1 cellular context compared by ENCODE assay signal in genomic region chr17:72422505-72423285, GRCh38.
TF ChIP-seq lines count a peak whose summit lies in the region.

No MANE protein-coding gene starts in this region.

TF ChIP-seq in HepG2, 621 proteins besides CTCF, POLR2A, EP300 and RAD21 (continued from another document and continues in another):
- peak; percentile 94 for TF ChIP-seq HOMEZ (CRISPR knock-in tag; IDR thresholded peaks at IDR 0.05; ENCODE audit: low read depth)
- TF ChIP-seq ARID5B (CRISPR knock-in tag; IDR thresholded peaks at IDR 0.05): peak; percentile 89
- TF ChIP-seq CC2D1A (CRISPR knock-in tag; IDR thresholded peaks at IDR 0.05): no peak
- 0 out of 2 replicates have a peak, but pooled peaks have one; percentile 38 for TF ChIP-seq SMARCC2 (IDR thresholded peaks at IDR 0.05)
- TF ChIP-seq NFYC (CRISPR knock-in tag; IDR thresholded peaks at IDR 0.05): peak; percentile 21; the same call in 1 of the 2 replicates
- 0 out of 2 replicates have a peak, but pooled peaks have one; percentile 24 for TF ChIP-seq SP4 (CRISPR knock-in tag; IDR thresholded peaks at IDR 0.05)
- TF ChIP-seq HMG20B (CRISPR knock-in tag; conservative IDR thresholded peaks at IDR 0.05): 0 out of 2 replicates have a peak, but pooled peaks have one; percentile 46
- peak; percentile 69 for TF ChIP-seq KMT2A (CRISPR knock-in tag; IDR thresholded peaks at IDR 0.05)
- 0 out of 2 replicates have a peak, but pooled peaks have one; percentile 35 for TF ChIP-seq ZNF800 (CRISPR knock-in tag; IDR thresholded peaks at IDR 0.05)
- no peak for TF ChIP-seq SIN3B (IDR thresholded peaks at IDR 0.05; ENCODE audit: low read length)
- peak; percentile 92 for TF ChIP-seq ZNF18 (CRISPR knock-in tag; IDR thresholded peaks at IDR 0.05; ENCODE audit: insufficient replicate concordance)
- TF ChIP-seq ZNF354B (CRISPR knock-in tag; IDR thresholded peaks at IDR 0.05): peak; percentile 85; the same call in 1 of the 2 replicates
- TF ChIP-seq, protein P1, sequence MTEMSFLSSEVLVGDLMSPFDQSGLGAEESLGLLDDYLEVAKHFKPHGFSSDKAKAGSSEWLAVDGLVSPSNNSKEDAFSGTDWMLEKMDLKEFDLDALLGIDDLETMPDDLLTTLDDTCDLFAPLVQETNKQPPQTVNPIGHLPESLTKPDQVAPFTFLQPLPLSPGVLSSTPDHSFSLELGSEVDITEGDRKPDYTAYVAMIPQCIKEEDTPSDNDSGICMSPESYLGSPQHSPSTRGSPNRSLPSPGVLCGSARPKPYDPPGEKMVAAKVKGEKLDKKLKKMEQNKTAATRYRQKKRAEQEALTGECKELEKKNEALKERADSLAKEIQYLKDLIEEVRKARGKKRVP (CRISPR knock-in tag; IDR thresholded peaks at IDR 0.05): no peak
- peak; percentile 77; the same call in 1 of the 2 replicates for TF ChIP-seq ZNF430 (CRISPR knock-in tag; IDR thresholded peaks at IDR 0.05)
- no peak for TF ChIP-seq TAF15 (IDR thresholded peaks at IDR 0.05; ENCODE audit: low read depth, low read length, poor library complexity, severe bottlenecking)
- TF ChIP-seq ZC3H4 (CRISPR knock-in tag; IDR thresholded peaks at IDR 0.05; ENCODE audit: borderline replicate concordance): peak; percentile 40; the same call in 1 of the 2 replicates
- no peak for TF ChIP-seq MLLT10 (CRISPR knock-in tag; IDR thresholded peaks at IDR 0.05)
- TF ChIP-seq, protein P2, sequence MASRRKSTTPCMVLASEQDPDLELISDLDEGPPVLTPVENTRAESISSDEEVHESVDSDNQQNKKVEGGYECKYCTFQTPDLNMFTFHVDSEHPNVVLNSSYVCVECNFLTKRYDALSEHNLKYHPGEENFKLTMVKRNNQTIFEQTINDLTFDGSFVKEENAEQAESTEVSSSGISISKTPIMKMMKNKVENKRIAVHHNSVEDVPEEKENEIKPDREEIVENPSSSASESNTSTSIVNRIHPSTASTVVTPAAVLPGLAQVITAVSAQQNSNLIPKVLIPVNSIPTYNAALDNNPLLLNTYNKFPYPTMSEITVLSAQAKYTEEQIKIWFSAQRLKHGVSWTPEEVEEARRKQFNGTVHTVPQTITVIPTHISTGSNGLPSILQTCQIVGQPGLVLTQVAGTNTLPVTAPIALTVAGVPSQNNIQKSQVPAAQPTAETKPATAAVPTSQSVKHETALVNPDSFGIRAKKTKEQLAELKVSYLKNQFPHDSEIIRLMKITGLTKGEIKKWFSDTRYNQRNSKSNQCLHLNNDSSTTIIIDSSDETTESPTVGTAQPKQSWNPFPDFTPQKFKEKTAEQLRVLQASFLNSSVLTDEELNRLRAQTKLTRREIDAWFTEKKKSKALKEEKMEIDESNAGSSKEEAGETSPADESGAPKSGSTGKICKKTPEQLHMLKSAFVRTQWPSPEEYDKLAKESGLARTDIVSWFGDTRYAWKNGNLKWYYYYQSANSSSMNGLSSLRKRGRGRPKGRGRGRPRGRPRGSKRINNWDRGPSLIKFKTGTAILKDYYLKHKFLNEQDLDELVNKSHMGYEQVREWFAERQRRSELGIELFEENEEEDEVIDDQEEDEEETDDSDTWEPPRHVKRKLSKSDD (CRISPR knock-in tag; IDR thresholded peaks at IDR 0.05; ENCODE audit: low read depth): peak; percentile 70; the same call in 1 of the 2 replicates
- TF ChIP-seq TEAD2 (CRISPR knock-in tag; IDR thresholded peaks at IDR 0.05): no peak
- TF ChIP-seq GTF3A (CRISPR knock-in tag; conservative IDR thresholded peaks at IDR 0.05): peak; percentile 88; the same call in 1 of the 2 replicates
- TF ChIP-seq CEBPG (CRISPR knock-in tag; IDR thresholded peaks at IDR 0.05): peak; percentile 59
- TF ChIP-seq, protein P3, sequence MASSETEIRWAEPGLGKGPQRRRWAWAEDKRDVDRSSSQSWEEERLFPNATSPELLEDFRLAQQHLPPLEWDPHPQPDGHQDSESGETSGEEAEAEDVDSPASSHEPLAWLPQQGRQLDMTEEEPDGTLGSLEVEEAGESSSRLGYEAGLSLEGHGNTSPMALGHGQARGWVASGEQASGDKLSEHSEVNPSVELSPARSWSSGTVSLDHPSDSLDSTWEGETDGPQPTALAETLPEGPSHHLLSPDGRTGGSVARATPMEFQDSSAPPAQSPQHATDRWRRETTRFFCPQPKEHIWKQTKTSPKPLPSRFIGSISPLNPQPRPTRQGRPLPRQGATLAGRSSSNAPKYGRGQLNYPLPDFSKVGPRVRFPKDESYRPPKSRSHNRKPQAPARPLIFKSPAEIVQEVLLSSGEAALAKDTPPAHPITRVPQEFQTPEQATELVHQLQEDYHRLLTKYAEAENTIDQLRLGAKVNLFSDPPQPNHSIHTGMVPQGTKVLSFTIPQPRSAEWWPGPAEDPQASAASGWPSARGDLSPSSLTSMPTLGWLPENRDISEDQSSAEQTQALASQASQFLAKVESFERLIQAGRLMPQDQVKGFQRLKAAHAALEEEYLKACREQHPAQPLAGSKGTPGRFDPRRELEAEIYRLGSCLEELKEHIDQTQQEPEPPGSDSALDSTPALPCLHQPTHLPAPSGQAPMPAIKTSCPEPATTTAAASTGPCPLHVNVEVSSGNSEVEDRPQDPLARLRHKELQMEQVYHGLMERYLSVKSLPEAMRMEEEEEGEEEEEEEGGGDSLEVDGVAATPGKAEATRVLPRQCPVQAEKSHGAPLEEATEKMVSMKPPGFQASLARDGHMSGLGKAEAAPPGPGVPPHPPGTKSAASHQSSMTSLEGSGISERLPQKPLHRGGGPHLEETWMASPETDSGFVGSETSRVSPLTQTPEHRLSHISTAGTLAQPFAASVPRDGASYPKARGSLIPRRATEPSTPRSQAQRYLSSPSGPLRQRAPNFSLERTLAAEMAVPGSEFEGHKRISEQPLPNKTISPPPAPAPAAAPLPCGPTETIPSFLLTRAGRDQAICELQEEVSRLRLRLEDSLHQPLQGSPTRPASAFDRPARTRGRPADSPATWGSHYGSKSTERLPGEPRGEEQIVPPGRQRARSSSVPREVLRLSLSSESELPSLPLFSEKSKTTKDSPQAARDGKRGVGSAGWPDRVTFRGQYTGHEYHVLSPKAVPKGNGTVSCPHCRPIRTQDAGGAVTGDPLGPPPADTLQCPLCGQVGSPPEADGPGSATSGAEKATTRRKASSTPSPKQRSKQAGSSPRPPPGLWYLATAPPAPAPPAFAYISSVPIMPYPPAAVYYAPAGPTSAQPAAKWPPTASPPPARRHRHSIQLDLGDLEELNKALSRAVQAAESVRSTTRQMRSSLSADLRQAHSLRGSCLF (CRISPR knock-in tag; IDR thresholded peaks at IDR 0.05; ENCODE audit: borderline replicate concordance): no peak
- TF ChIP-seq NCOA2 (CRISPR knock-in tag; IDR thresholded peaks at IDR 0.05): peak; percentile 65
- TF ChIP-seq FOXA1 (IDR thresholded peaks at IDR 0.05): no peak
- 0 out of 2 replicates have a peak, but pooled peaks have one; percentile 17 for TF ChIP-seq FOXA1 (CRISPR knock-in tag; IDR thresholded peaks at IDR 0.05)
- no peak for TF ChIP-seq ZNF558 (CRISPR knock-in tag; IDR thresholded peaks at IDR 0.05; ENCODE audit: borderline replicate concordance)
- no peak for TF ChIP-seq ZFP36L2 (CRISPR knock-in tag; IDR thresholded peaks at IDR 0.05)
- TF ChIP-seq ZNF768 (CRISPR knock-in tag; IDR thresholded peaks at IDR 0.05): peak; percentile 11; the same call in 1 of the 2 replicates
- peak; percentile 28; the same call in 1 of the 2 replicates for TF ChIP-seq TAF1 (CRISPR knock-in tag; IDR thresholded peaks at IDR 0.05)
- peak; percentile 91 for TF ChIP-seq HDAC1 (CRISPR knock-in tag; IDR thresholded peaks at IDR 0.05)
- peak; percentile 40; the same call in 1 of the 2 replicates for TF ChIP-seq ZNF362 (CRISPR knock-in tag; IDR thresholded peaks at IDR 0.05; ENCODE audit: borderline replicate concordance)
